ENCODE assay signal across 8 cellular contexts in the genomic region with DNA sequence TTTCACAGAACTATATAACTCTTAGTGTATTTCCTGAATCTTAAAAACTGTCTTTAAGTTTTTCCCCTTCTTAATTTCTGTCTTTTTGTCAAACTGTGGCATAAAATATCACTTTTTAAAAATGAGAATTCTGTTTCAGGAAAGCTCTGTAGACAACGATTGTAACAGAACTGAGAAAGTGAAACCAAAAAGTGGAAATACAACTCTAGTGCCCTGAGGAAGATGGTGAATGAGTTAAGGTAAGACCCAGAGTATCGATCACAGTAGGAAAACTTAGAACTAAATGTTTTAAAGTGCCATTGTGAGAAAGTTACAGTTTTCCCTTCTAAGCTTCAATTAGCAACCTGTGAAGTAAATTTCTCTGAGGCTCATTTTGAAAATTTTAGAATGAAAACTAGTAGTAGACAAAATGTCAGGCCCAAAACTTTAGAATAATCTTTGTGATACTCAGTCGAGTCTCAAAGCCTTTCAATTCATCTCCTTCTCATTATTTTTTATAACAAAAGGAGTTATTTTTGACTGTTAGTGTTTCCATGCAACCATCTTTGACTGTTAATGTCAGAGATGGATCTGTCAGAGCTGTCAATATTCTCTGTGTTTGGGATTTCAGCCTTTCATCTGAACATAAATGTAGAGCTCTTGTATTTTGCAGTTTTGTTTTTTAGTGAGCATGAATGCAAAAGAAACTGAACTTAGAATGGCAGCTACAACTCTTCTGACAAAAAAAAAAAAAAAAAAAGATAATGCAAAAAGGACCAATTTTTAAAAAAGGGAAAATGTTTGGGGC. TPM values are rescaled to one million over a fixed set of nuclear protein-coding genes. Genes with fewer than 3 reads are reported as not detected.
DNase-seq lines count a peak whose midpoint lies in the region; FAIRE-seq and TF ChIP-seq lines count a peak whose summit lies in the region.

No MANE protein-coding gene starts in this region.

- H2AFZ ChIP-seq in GM23248 = peak overlapping the region; percentile 99
- H2AFZ ChIP-seq in hepatocyte = peak overlapping the region; percentile 32

- H3K4me1 ChIP-seq in GM23248 (ENCODE audit: insufficient read depth) (peaks cover 10% of the 10 kb centered on the region), hepatocyte (ENCODE audit: insufficient read depth) (no peaks in the 10 kb centered on the region)

- H3K4me3 ChIP-seq in GM23248 (peak overlapping the region; percentile 82), hepatocyte (no peak overlapping the region)

- DNase-seq in GM18507 (ENCODE audit: extremely low spot score, insufficient read length, low read depth) (no peak), GM23248 (peak; percentile 57), NAMALWA (ENCODE audit: low spot score) (peak; percentile 41), hepatocyte (ENCODE audit: low spot score) (no peak), inferior parietal cortex (ENCODE audit: extremely low spot score) (no peak), GF-D8 (lab: John Stamatoyannopoulos, UW) (no peak), NCI-H524 (lab: John Stamatoyannopoulos, UW) (no peak)
- DNase-seq in activated CD4-positive, alpha-beta T cell treated with anti-CD3 and anti-CD28 coated beads, Interleukin-2, amount 50 U/mL, for 1 hour = no peak

- H3K9me2 ChIP-seq in GM23248 (ENCODE audit: insufficient read depth) = no peaks in the 10 kb centered on the region
- no peaks in the 10 kb centered on the region for H3K9me2 ChIP-seq in hepatocyte (replicated peaks; ENCODE audit: insufficient read depth)

- TF ChIP-seq CTCF in hepatocyte (IDR thresholded peaks at IDR 0.05; ENCODE audit: poor library complexity) = no peak

- peak; percentile 77 for FAIRE-seq in GM18507 (lab: Jason Lieb, UNC)

- peak overlapping the region; percentile 94 for H3K4me2 ChIP-seq in GM23248 (ENCODE audit: unreplicated experiment)
- peak overlapping the region; percentile 17 for H3K4me2 ChIP-seq in hepatocyte

- H3K36me3 ChIP-seq in GM23248 (ENCODE audit: low read depth) (no peaks in the 10 kb centered on the region), hepatocyte (replicated peaks; ENCODE audit: insufficient read depth, low read depth) (no peaks in the 10 kb centered on the region)

- 0 to 3% methylated on average over 3 of the region's 3 CpGs for WGBS in GM23248 (ENCODE audit: low coverage in 1 of 2, low lambda C conversion rate in 2 of 2, missing lambda C conversion rate in 2 of 2), 2 experiments
- WGBS in hepatocyte (ENCODE audit: low lambda C conversion rate, missing lambda C conversion rate) = 79% methylated on average over 3 of the region's 3 CpGs

- in situ Hi-C loops in GM23248 (cut with MboI) = no loop called here

- no peaks in the 10 kb centered on the region for H3K27me3 ChIP-seq in GM23248 (replicated peaks; ENCODE audit: insufficient read depth)
- H3K27me3 ChIP-seq in hepatocyte = no peaks in the 10 kb centered on the region

- peak overlapping the region; percentile 80 for H3K9ac ChIP-seq in GM23248

- H3F3A ChIP-seq in GM23248 (ENCODE audit: insufficient read depth) = no peaks in the 10 kb centered on the region

- H3K79me2 ChIP-seq in GM23248 (ENCODE audit: insufficient read depth) (no peaks in the 10 kb centered on the region), hepatocyte (no peaks in the 10 kb centered on the region)

- H3K9me3 ChIP-seq in GM23248 (ENCODE audit: low read depth) (no peaks in the 10 kb centered on the region), hepatocyte (ENCODE audit: low read depth) (no peaks in the 10 kb centered on the region)

- no peaks in the 10 kb centered on the region for H4K20me1 ChIP-seq in GM23248 (ENCODE audit: insufficient read depth)
- no peaks in the 10 kb centered on the region for H4K20me1 ChIP-seq in hepatocyte (ENCODE audit: insufficient read depth, poor library complexity, severe bottlenecking)

- H3K27ac ChIP-seq in GM23248 = no peak overlapping the region
- H3K27ac ChIP-seq in hepatocyte = no peak overlapping the region

RNA-seq across cellular contexts. Expression of a gene that starts 19.0 kb away (rescaled TPM):
- not detected in 2 replicates for total RNA-seq in GM23248 (2014; rRNA removed; shearing (Covaris generic))
- not detected in 2 replicates for polyA plus RNA-seq in GM23248 (2016; fragmentation: Nextera tagmentation; extraction: Ambion mirVana)
- total RNA-seq in hepatocyte = 0.10 and 0.24 TPM in 2 replicates
- 0.39 and 0.48 TPM in 2 replicates for polyA plus RNA-seq in hepatocyte

Comparison
In these comparisons a context has a peak if more than half of its experiments do, and no peak if none do; other contexts are left out.
1. DNase-seq: peak in GM23248 (single experiment) and NAMALWA (single experiment); none in GM18507 (single experiment), hepatocyte (single experiment), inferior parietal cortex (single experiment), GF-D8 (single experiment), activated CD4-positive, alpha-beta T cell treated with anti-CD3 and anti-CD28 coated beads, Interleukin-2, amount 50 U/mL, for 1 hour (single experiment) and NCI-H524 (0 of 2).